ENCODE assay signal across 8 cellular contexts in genomic region chr2:151827564-151828142, GRCh38. TPM values are rescaled to one million over a fixed set of nuclear protein-coding genes. Genes with fewer than 3 reads are reported as not detected.
DNase-seq lines count a peak whose midpoint lies in the region; ATAC-seq and TF ChIP-seq lines count a peak whose summit lies in the region.

No MANE protein-coding gene starts in this region.

- WGBS in psoas muscle, 3 donors, result 1 to 2% (median 1%) methylated on average over 38 of the region's 38 CpGs

- intact Hi-C loops in left cardiac atrium (cut with DNase I) (no loop called here), psoas muscle (cut with DNase I) (loop anchor here (5.0 to 10.0 kb wide), 2 partner anchors 113 to 180 kb away; no protein-coding TSS in a partner anchor)

- H3K4me3 ChIP-seq in HEK293 (ENCODE audit: low read depth, low read length), result peak overlapping the region; percentile 95
- peak overlapping the region; percentile 87 for H3K4me3 ChIP-seq in psoas muscle

- H3K4me1 ChIP-seq in HEK293 (ENCODE audit: control insufficient read depth, insufficient read depth, low read length) (peaks cover 4% of the 10 kb centered on the region; the same call in 1 of the 2 replicates), psoas muscle (peaks cover 51% of the 10 kb centered on the region)

- H3K27ac Mint-ChIP-seq in activated naive CD4-positive, alpha-beta T cell treated with anti-CD3 and anti-CD28 coated beads, Interleukin-2, amount 50 U/mL, for 72 hours, result peak overlapping the region; percentile 93 to 96

- H3K36me3 ChIP-seq in HEK293 (ENCODE audit: control insufficient read depth in 2 of 2, insufficient read depth in 1 of 2, low read length in 2 of 2) (no peaks in the 10 kb centered on the region), psoas muscle (ENCODE audit: insufficient read depth in 1 of 2, low read depth in 1 of 2) (no peaks in the 10 kb centered on the region)

- ATAC-seq in activated naive CD4-positive, alpha-beta T cell treated with anti-CD3 and anti-CD28 coated beads, Interleukin-2, amount 50 U/mL, for 72 hours, result peak; percentile 28 to 39
- ATAC-seq in left cardiac atrium (peak; percentile 6 to 57), psoas muscle (peak; percentile 1 to 30 (median 14))

- peaks cover 5 to 6% of the 10 kb centered on the region in 2 donors for H3K9me3 Mint-ChIP-seq in activated naive CD4-positive, alpha-beta T cell treated with anti-CD3 and anti-CD28 coated beads, Interleukin-2, amount 50 U/mL, for 72 hours

- no peaks in the 10 kb centered on the region for H3K27me3 ChIP-seq in psoas muscle (ENCODE audit: insufficient read depth in 3 of 3, low read length in 2 of 3)

- POLR2A ChIA-PET in HEK293 (lab: Yijun Ruan, JAX), result interaction anchor here (0.6 to 1.8 kb wide), 12 partner anchors 11 to 169 kb away, joined by 3 to 9 read pairs (median 4); no protein-coding TSS in a partner anchor

- H3K9me3 ChIP-seq in HEK293 (ENCODE audit: control insufficient read depth, insufficient read depth, low read depth, low read length) (no peaks in the 10 kb centered on the region), psoas muscle (no peaks in the 10 kb centered on the region)

- CTCF ChIA-PET in HEK293 (lab: Yijun Ruan, JAX), result interaction anchor here (0.6 to 1.4 kb wide), 2 partner anchors 10 to 137 kb away, joined by 3 read pairs; no protein-coding TSS in a partner anchor

- H3K27ac ChIP-seq in HEK293 (ENCODE audit: extremely low read depth, low read depth, low read length) (peak overlapping the region; percentile 69), psoas muscle (peak overlapping the region; percentile 93)

- no peak for TF ChIP-seq CTCF in HEK293 (tag by site-specific recombination; IDR thresholded peaks at IDR 0.05)
- no peak for TF ChIP-seq CTCF in psoas muscle (IDR thresholded peaks at IDR 0.05)

- DNase-seq in NCI-H2171 treated with DMSO at 0.1 percent for 48 hours (lab: John Stamatoyannopoulos, UW), result peak; percentile 31
- no peak for DNase-seq in NCI-H2171 (lab: John Stamatoyannopoulos, UW)
- DNase-seq in NAMALWA (ENCODE audit: low spot score), result peak; percentile 57
- DNase-seq in activated naive CD4-positive, alpha-beta T cell treated with anti-CD3 and anti-CD28 coated beads, Interleukin-2, amount 50 U/mL, for 72 hours (ENCODE audit: low spot score in 2 of 2), result peak in 1 of 2 donors; percentile 22
- no peak for DNase-seq in left cardiac atrium
- DNase-seq in psoas muscle, result no peak
- no peak for DNase-seq in GM19238 (ENCODE audit: insufficient read length, low spot score)

- peaks cover 6 to 12% of the 10 kb centered on the region in 2 donors for H3K36me3 Mint-ChIP-seq in activated naive CD4-positive, alpha-beta T cell treated with anti-CD3 and anti-CD28 coated beads, Interleukin-2, amount 50 U/mL, for 72 hours

TF ChIP-seq in HEK293, 187 proteins besides CTCF, POLR2A, EP300 and RAD21:
- TF ChIP-seq ZNF335 (tag by site-specific recombination; conservative IDR thresholded peaks at IDR 0.05) (peak; percentile 40; the same call in 1 of the 2 replicates), ZBTB8A (tag by site-specific recombination; IDR thresholded peaks at IDR 0.05) (peak; percentile 11; the same call in 1 of the 2 replicates), ZNF600 (tag by site-specific recombination; IDR thresholded peaks at IDR 0.05) (0 out of 2 replicates have a peak, but pooled peaks have one; percentile 13), HOXD13 (CRISPR knock-in tag; IDR thresholded peaks at IDR 0.05; ENCODE audit: borderline replicate concordance) (no peak)

RNA-seq across cellular contexts. Expression of gene ARL5A, which starts 0.6 kb away (rescaled TPM):
- 10 to 100 TPM; 46.9 to 64.5 TPM for total RNA-seq in activated naive CD4-positive, alpha-beta T cell treated with anti-CD3 and anti-CD28 coated beads, Interleukin-2, amount 50 U/mL, for 72 hours
- total RNA-seq in left cardiac atrium (10 to 100 TPM; 64.4 to 82.9 TPM), psoas muscle (10 to 100 TPM; 42.5 to 71.9 (median 51.7) TPM)
- 10 to 100 TPM; 11.8 to 57.5 (median 21.0) TPM for polyA plus RNA-seq in psoas muscle

Comparison
In these comparisons a context has a peak if more than half of its experiments do, and no peak if none do; other contexts are left out.
1. DNase-seq: peak in NCI-H2171 treated with DMSO at 0.1 percent for 48 hours (single experiment) and NAMALWA (single experiment); none in NCI-H2171 (single experiment), left cardiac atrium (single experiment), psoas muscle (0 of 2) and GM19238 (single experiment).
2. intact Hi-C loops: an anchor here in psoas muscle (5.0 to 10.0 kb wide); none called in left cardiac atrium.
3. Peak in every context shown above with its lines, with median percentiles within 50 percentile points of each other: ATAC-seq.